23 cellular contexts compared by ENCODE assay signal in genomic region chr11:50423208-50423607, GRCh38.
"Had no signal": no experiment of that assay in that cellular context is flagged by ENCODE, and none has a peak within 500 bp of the region (broad histone marks: within the 10 kb centered on the region; RNA-seq: fewer than 3 reads in every experiment).

No MANE protein-coding gene starts in this region.

- H3K4me1 Mint-ChIP-seq: activated T-helper 17 cell treated with anti-CD3 and anti-CD28 coated beads, Interleukin-2, amount 50 U/mL, for 72 hours; naive thymus-derived CD8-positive, alpha-beta T cell; stimulated activated memory B cell treated with anti-CD40 and anti-IgM and Interleukin-4, amounts not matched to agents 10 μg/mL and 1 μg/mL and 100 μg/mL, for 72 hours; WTC11 had no signal

- H3K9me3 ChIP-seq: adrenal gland, ascending aorta, esophagus squamous epithelium, gastrocnemius medialis, transverse colon had no signal

- H3K36me3 ChIP-seq: adrenal gland, ascending aorta, brain microvascular endothelial cell, esophagus squamous epithelium, gastrocnemius medialis, left lung, sigmoid colon, stomach, transverse colon had no signal

- H3K4me3 ChIP-seq: adrenal gland, ascending aorta, esophagus squamous epithelium, gastrocnemius medialis, left lung, lung, sigmoid colon, smooth muscle cell, stomach, transverse colon had no signal

- H3K27me3 Mint-ChIP-seq: activated T-cell treated with anti-CD3 and anti-CD28 coated beads, Interleukin-2, amount 50 U/mL, for 24 hours; activated T-helper 17 cell treated with anti-CD3 and anti-CD28 coated beads, Interleukin-2, amount 50 U/mL, for 72 hours; naive thymus-derived CD8-positive, alpha-beta T cell; progenitor cell of endocrine pancreas; stimulated activated memory B cell treated with anti-CD40 and anti-IgM and Interleukin-4, amounts not matched to agents 10 μg/mL and 1 μg/mL and 100 μg/mL, for 72 hours had no signal

- DNase-seq: activated T-cell treated with anti-CD3 and anti-CD28 coated beads, Interleukin-2, amount 50 U/mL, for 24 hours; adrenal gland; brain microvascular endothelial cell; caudate nucleus; esophagus squamous epithelium; gastrocnemius medialis; hippocampal formation; kidney glomerular epithelial cell; left lung; naive thymus-derived CD8-positive, alpha-beta T cell; retina; sigmoid colon; stimulated activated CD4-positive, alpha-beta T cell treated with anti-CD3 and anti-CD28 coated beads, Interleukin-15, amount 100 ng/mL, for 24 hours; stomach; transverse colon had no signal

- H3K27ac ChIP-seq: adrenal gland, ascending aorta, brain microvascular endothelial cell, esophagus squamous epithelium, gastrocnemius medialis, left lung, sigmoid colon, stomach, transverse colon had no signal

- H3K36me3 Mint-ChIP-seq: stimulated activated memory B cell treated with anti-CD40 and anti-IgM and Interleukin-4, amounts not matched to agents 10 μg/mL and 1 μg/mL and 100 μg/mL, for 72 hours had no signal

- ATAC-seq: activated naive CD4-positive, alpha-beta T cell treated with anti-CD3 and anti-CD28 coated beads, Interleukin-2, amount 50 U/mL, for 72 hours; activated T-helper 17 cell treated with anti-CD3 and anti-CD28 coated beads, Interleukin-2, amount 50 U/mL, for 72 hours; gastrocnemius medialis; left lung; naive thymus-derived CD8-positive, alpha-beta T cell; stimulated activated memory B cell treated with anti-CD40 and anti-IgM and Interleukin-4, amounts not matched to agents 10 μg/mL and 1 μg/mL and 100 μg/mL, for 72 hours; WTC11 had no signal

- H3K27me3 ChIP-seq: adrenal gland, ascending aorta, brain microvascular endothelial cell, esophagus squamous epithelium, gastrocnemius medialis, left lung, sigmoid colon, stomach, transverse colon had no signal

- H3K4me1 ChIP-seq: adrenal gland, ascending aorta, esophagus squamous epithelium, gastrocnemius medialis, left lung, sigmoid colon, stomach, transverse colon had no signal

- H3K4me3 Mint-ChIP-seq: activated T-cell treated with anti-CD3 and anti-CD28 coated beads, Interleukin-2, amount 50 U/mL, for 24 hours; activated T-helper 17 cell treated with anti-CD3 and anti-CD28 coated beads, Interleukin-2, amount 50 U/mL, for 72 hours; naive thymus-derived CD8-positive, alpha-beta T cell; stimulated activated memory B cell treated with anti-CD40 and anti-IgM and Interleukin-4, amounts not matched to agents 10 μg/mL and 1 μg/mL and 100 μg/mL, for 72 hours; WTC11 had no signal

- H3K4me2 ChIP-seq: smooth muscle cell had no signal

- H3K27ac Mint-ChIP-seq: activated naive CD4-positive, alpha-beta T cell treated with anti-CD3 and anti-CD28 coated beads, Interleukin-2, amount 50 U/mL, for 72 hours; activated T-cell treated with anti-CD3 and anti-CD28 coated beads, Interleukin-2, amount 50 U/mL, for 24 hours; activated T-helper 17 cell treated with anti-CD3 and anti-CD28 coated beads, Interleukin-2, amount 50 U/mL, for 72 hours; naive thymus-derived CD8-positive, alpha-beta T cell; progenitor cell of endocrine pancreas; stimulated activated memory B cell treated with anti-CD40 and anti-IgM and Interleukin-4, amounts not matched to agents 10 μg/mL and 1 μg/mL and 100 μg/mL, for 72 hours; WTC11 had no signal
